ENCODE assay signal across 11 cellular contexts in the genomic region with DNA sequence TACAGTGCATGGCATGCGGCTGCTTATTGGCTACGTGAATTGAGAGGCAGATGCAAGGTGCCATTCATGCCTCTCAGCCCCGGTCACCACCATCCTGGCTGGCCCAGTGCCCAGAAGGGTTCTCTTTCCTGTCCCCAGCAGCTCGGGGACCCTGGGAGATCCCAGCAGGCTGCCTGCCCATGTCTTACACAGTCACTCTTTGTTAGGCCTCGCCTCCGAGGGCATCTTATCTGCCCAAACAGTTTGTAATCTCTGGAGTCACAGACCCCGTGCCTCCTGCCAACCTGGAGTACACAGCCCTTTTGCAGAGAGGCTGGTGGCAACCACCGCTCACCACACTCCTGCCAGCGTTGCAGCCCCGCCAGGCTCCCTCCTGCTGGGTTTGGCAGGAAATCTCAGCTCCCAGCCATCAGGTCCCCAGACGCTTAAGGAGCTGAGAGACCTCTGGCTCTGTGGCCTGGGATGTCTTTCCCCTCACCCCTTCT. TPM values are rescaled to one million over a fixed set of nuclear protein-coding genes. Genes with fewer than 3 reads are reported as not detected.
DNase-seq lines count a peak whose midpoint lies in the region; ATAC-seq, FAIRE-seq and TF ChIP-seq lines count a peak whose summit lies in the region.
"Had no signal": no experiment of that assay in that cellular context is flagged by ENCODE, and none has a peak within 500 bp of the region (broad histone marks: within the 10 kb centered on the region; RNA-seq: fewer than 3 reads in every experiment).

No MANE protein-coding gene starts in this region.

- H3K4me3 ChIP-seq in H7 (ENCODE audit: insufficient read depth, low read depth, low read length) (no peak overlapping the region), small intestine (ENCODE audit: low read depth in 1 of 2, low read length in 2 of 2) (no peak overlapping the region), brain microvascular endothelial cell (ENCODE audit: low read depth, low read length) (no peak overlapping the region)
- H3K4me3 ChIP-seq: PC-9 had no signal

- H3K36me3 ChIP-seq in H7 (replicated peaks; ENCODE audit: control insufficient read depth, insufficient read depth, low read length) (peaks cover 10% of the 10 kb centered on the region), small intestine (ENCODE audit: control insufficient read depth in 2 of 2, insufficient read depth in 2 of 2, low read length in 2 of 2) (no peaks in the 10 kb centered on the region), brain microvascular endothelial cell (replicated peaks) (peaks cover 31% of the 10 kb centered on the region)

- FAIRE-seq in small intestine (lab: Jason Lieb, UNC), result no peak
- FAIRE-seq: frontal cortex had no signal

- WGBS in small intestine, 3 donors, result 15 to 43% (median 26%) methylated on average over 11 of the region's 11 CpGs

- peak overlapping the region in 1 of 2 donors; percentile 21 for H3K27ac ChIP-seq in small intestine (ENCODE audit: low read depth in 1 of 2, low read length in 1 of 2)
- no peak overlapping the region for H3K27ac ChIP-seq in brain microvascular endothelial cell
- H3K27ac ChIP-seq: PC-9 had no signal

- in situ Hi-C loops in brain microvascular endothelial cell (cut with HindIII; ENCODE audit: low pct_ligation_motif_present, low sequenced_read_pairs), result no loop called here

- no peaks in the 10 kb centered on the region for H3K9me3 ChIP-seq in small intestine (ENCODE audit: control insufficient read depth, low read depth)

- no peaks in the 10 kb centered on the region for H3K27me3 ChIP-seq in H7 (ENCODE audit: control insufficient read depth, insufficient read depth, low read length)
- H3K27me3 ChIP-seq in small intestine (ENCODE audit: control insufficient read depth in 2 of 2, insufficient read depth in 2 of 2, low read length in 2 of 2), result no peaks in the 10 kb centered on the region
- H3K27me3 ChIP-seq in brain microvascular endothelial cell (replicated peaks), result no peaks in the 10 kb centered on the region

- no peaks in the 10 kb centered on the region for H3K4me1 ChIP-seq in small intestine (ENCODE audit: control insufficient read depth in 2 of 2, insufficient read depth in 1 of 2, low read depth in 1 of 2, low read length in 1 of 2)

- DNase-seq in H7 (peak; percentile 60), NCI-H524 (lab: John Stamatoyannopoulos, UW) (peak; percentile 70 to 75), ecto neural progenitor cell (ENCODE audit: low spot score) (peak; percentile 44), small intestine (peak; percentile 12), RPMI8226 (no peak), brain microvascular endothelial cell (no peak), NAMALWA (ENCODE audit: low spot score) (no peak)
- DNase-seq: activated gamma-delta T cell had no signal

- ATAC-seq in HG02571 (IDR thresholded peaks at IDR 0.05; ENCODE audit: unreplicated experiment), result no peak

- TF ChIP-seq CTCF in brain microvascular endothelial cell (IDR thresholded peaks at IDR 0.05; ENCODE audit: low read depth, low read length, missing control alignments), result no peak

RNA-seq across cellular contexts. Expression of a gene that starts 7.0 kb away (rescaled TPM):
- total RNA-seq in H7 (2014; rRNA removed; shearing (Covaris generic)), result 18.5 and 20.4 TPM in 2 replicates
- polyA plus RNA-seq in small intestine, result 10 to 100 TPM; 50.8 to 60.6 (median 52.5) TPM

RNA-seq across cellular contexts. Expression of a gene that starts 14.9 kb away (rescaled TPM):
- total RNA-seq in H7 (2014; rRNA removed; shearing (Covaris generic)), result 30.6 and 37.4 TPM in 2 replicates
- 10 to 100 TPM in 2 of 3 donors, 1 to 10 TPM in 1; 2.2 to 31.8 (median 15.4) TPM for polyA plus RNA-seq in small intestine

RNA-seq across cellular contexts. Expression of a gene that starts 30.0 kb away (rescaled TPM):
- 1.4 and 1.8 TPM in 2 replicates for total RNA-seq in H7 (2014; rRNA removed; shearing (Covaris generic))
- polyA plus RNA-seq in small intestine, result 10 to 100 TPM in 1 of 3 donors, 1 to 10 TPM in 2; 3.1 to 84.0 (median 5.7) TPM

RNA-seq across cellular contexts. Expression of a gene that starts 32.4 kb away (rescaled TPM):
- total RNA-seq in H7 (2014; rRNA removed; shearing (Covaris generic)), result 18.5 and 24.6 TPM in 2 replicates
- polyA plus RNA-seq in small intestine, result 10 to 100 TPM; 20.4 to 34.7 (median 24.6) TPM

RNA-seq across cellular contexts. Expression of a gene that starts 46.1 kb away (rescaled TPM):
- 0.94 and 3.4 TPM in 2 replicates for total RNA-seq in H7 (2014; rRNA removed; shearing (Covaris generic))
- under 1 TPM in 2 of 3 donors, not detected in 1; 0.60 to 0.81 TPM for polyA plus RNA-seq in small intestine

Comparison
In these comparisons a context has a peak if more than half of its experiments do, and no peak if none do; other contexts are left out.
1. DNase-seq: peak in H7 (single experiment), NCI-H524 (2 of 2), ecto neural progenitor cell (single experiment) and small intestine (single experiment); none in RPMI8226 (single experiment), brain microvascular endothelial cell (single experiment) and NAMALWA (single experiment).